Comparison of ENCODE assay signal across 12 cellular contexts in the genomic region with DNA sequence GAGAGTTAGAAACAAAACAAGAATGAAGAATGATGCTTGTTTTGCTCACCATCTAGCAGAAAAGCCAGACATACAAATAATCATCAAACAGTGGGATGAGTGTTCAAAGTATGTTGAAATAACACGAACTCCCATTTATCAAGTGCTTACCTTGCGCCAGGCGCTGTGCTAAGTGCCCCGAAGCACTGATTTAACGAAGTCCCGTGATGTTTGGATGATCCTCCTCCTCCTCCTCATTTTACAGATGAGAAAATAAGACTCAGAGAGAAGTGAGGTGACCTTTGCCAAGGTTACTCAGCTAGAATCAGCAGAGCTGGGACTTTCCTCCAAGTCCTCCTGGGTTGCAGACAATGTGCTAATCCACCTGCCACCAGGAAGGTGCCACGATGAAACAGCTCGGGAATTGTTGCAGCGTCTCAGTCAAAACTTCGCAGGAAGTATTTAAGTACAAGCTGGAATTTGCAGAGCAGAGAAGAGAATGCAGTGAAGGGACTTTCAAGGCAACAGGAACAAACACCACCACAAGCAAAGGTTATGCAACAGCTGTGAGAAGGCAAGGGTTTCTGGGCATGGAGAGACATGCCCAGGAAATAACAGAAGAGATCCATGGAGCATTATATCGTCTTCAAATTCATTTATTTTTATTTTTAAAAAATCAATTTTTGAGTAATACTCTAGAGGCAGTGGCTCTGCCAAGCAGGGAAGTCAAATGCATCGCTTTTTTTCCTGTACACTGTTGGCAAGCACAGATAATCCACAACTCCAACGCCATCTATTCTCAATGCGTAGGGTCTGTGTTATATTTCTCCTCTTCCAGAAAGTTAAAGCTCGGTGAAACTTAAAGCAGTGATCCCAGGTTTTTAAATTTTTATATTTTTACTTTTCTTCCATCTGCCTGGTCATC. TPM values are rescaled to one million over a fixed set of nuclear protein-coding genes. Genes with fewer than 3 reads are reported as not detected.
A peak's percentile ranks its signal among the peaks of the same experiment; 100 is the strongest.
DNase-seq lines count a peak whose midpoint lies in the region; ATAC-seq and TF ChIP-seq lines count a peak whose summit lies in the region.
"Had no signal": no experiment of that assay in that cellular context is flagged by ENCODE, and none has a peak within 500 bp of the region (broad histone marks: within the 10 kb centered on the region; RNA-seq: fewer than 3 reads in every experiment).

No MANE protein-coding gene starts in this region.

- DNase-seq in right atrium auricular region (ENCODE audit: low spot score) = no peak
- DNase-seq in left ventricle myocardium inferior = no peak
- DNase-seq in left lobe of liver (ENCODE audit: low spot score) = no peak
- DNase-seq in vagina (ENCODE audit: extremely low spot score in 2 of 2) = no peak
- DNase-seq in Right ventricle myocardium superior = no peak
- no peak for DNase-seq in heart left ventricle
- DNase-seq: activated CD4-positive, alpha-beta T cell treated with anti-CD3 and anti-CD28 coated beads for 1 hour; COR-L47; nucleus accumbens; testis had no signal

- H3K36me3 ChIP-seq in right atrium auricular region (no peaks in the 10 kb centered on the region), left ventricle myocardium inferior (no peaks in the 10 kb centered on the region), vagina (no peaks in the 10 kb centered on the region), heart left ventricle (no peaks in the 10 kb centered on the region)

- peak; percentile 26 for ATAC-seq in activated T-helper 17 cell treated with anti-CD3 and anti-CD28 coated beads, Interleukin-2, amount 50 U/mL, for 72 hours (replicated peaks)
- ATAC-seq in left lobe of liver (peak; percentile 64), Right ventricle myocardium superior (ENCODE audit: poor library complexity) (no peak), heart left ventricle (no peak), HG03565 (IDR thresholded peaks at IDR 0.05; ENCODE audit: unreplicated experiment) (no peak)

- no peak overlapping the region for H3K4me3 Mint-ChIP-seq in activated T-helper 17 cell treated with anti-CD3 and anti-CD28 coated beads, Interleukin-2, amount 50 U/mL, for 72 hours

- peak overlapping the region; percentile 8 to 18 for H3K27ac ChIP-seq in right atrium auricular region
- H3K27ac ChIP-seq in left ventricle myocardium inferior (replicated peaks) = no peak overlapping the region
- H3K27ac ChIP-seq in vagina = peak overlapping the region; percentile 37
- H3K27ac ChIP-seq in heart left ventricle = peak overlapping the region in 1 of 12 donors; percentile 33
- H3K27ac ChIP-seq: testis had no signal

- no peak for TF ChIP-seq CTCF in right atrium auricular region (IDR thresholded peaks at IDR 0.05)
- TF ChIP-seq CTCF in left ventricle myocardium inferior (IDR thresholded peaks at IDR 0.05; ENCODE audit: borderline replicate concordance) = no peak
- no peak for TF ChIP-seq CTCF in vagina (IDR thresholded peaks at IDR 0.05)
- no peak for TF ChIP-seq CTCF in heart left ventricle (IDR thresholded peaks at IDR 0.05)

- peaks cover 0 to 50% of the 10 kb centered on the region in 2 donors for H3K4me1 ChIP-seq in right atrium auricular region
- peaks cover 49% of the 10 kb centered on the region for H3K4me1 ChIP-seq in left ventricle myocardium inferior
- peaks cover 30% of the 10 kb centered on the region for H3K4me1 ChIP-seq in vagina
- H3K4me1 ChIP-seq in heart left ventricle = peaks cover 0 to 35% (median 21%) of the 10 kb centered on the region in 12 donors

- no peaks in the 10 kb centered on the region for H3K36me3 Mint-ChIP-seq in activated T-helper 17 cell treated with anti-CD3 and anti-CD28 coated beads, Interleukin-2, amount 50 U/mL, for 72 hours (ENCODE audit: low read depth)

- WGBS in heart left ventricle, 4 donors = 68 to 73% (median 72%) methylated on average over 15 of the region's 15 CpGs

- intact Hi-C loops in left ventricle myocardium inferior (cut with micrococcal nuclease) = no loop called here
- intact Hi-C loops in vagina (cut with DNase I) = no loop called here
- intact Hi-C loops in Right ventricle myocardium superior (cut with DNase I) = no loop called here
- intact Hi-C loops in heart left ventricle (cut with DNase I) = loop anchor here in 3 of 10 donors (10.0 kb wide), 3 partner anchors 114 to 164 kb away; partner anchors contain the start of gene MXRA7 (in 1 of the 3)

- H3K4me3 ChIP-seq in right atrium auricular region (no peak overlapping the region), left ventricle myocardium inferior (no peak overlapping the region), vagina (no peak overlapping the region), heart left ventricle (peak overlapping the region in 1 of 12 donors; percentile 2)
- H3K4me3 ChIP-seq: testis had no signal

- H3K27ac Mint-ChIP-seq in activated T-helper 17 cell treated with anti-CD3 and anti-CD28 coated beads, Interleukin-2, amount 50 U/mL, for 72 hours = no peak overlapping the region

- no peaks in the 10 kb centered on the region for H3K27me3 ChIP-seq in right atrium auricular region
- no peaks in the 10 kb centered on the region for H3K27me3 ChIP-seq in left ventricle myocardium inferior (ENCODE audit: low read depth)
- no peaks in the 10 kb centered on the region for H3K27me3 ChIP-seq in vagina
- H3K27me3 ChIP-seq in heart left ventricle = no peaks in the 10 kb centered on the region
- H3K27me3 ChIP-seq: testis had no signal

- peaks cover 9% of the 10 kb centered on the region for H3K4me1 Mint-ChIP-seq in activated T-helper 17 cell treated with anti-CD3 and anti-CD28 coated beads, Interleukin-2, amount 50 U/mL, for 72 hours

- H3K27me3 Mint-ChIP-seq in activated T-helper 17 cell treated with anti-CD3 and anti-CD28 coated beads, Interleukin-2, amount 50 U/mL, for 72 hours = no peaks in the 10 kb centered on the region

- no peaks in the 10 kb centered on the region for H3K9me3 Mint-ChIP-seq in activated T-helper 17 cell treated with anti-CD3 and anti-CD28 coated beads, Interleukin-2, amount 50 U/mL, for 72 hours

- H3K9me3 ChIP-seq in right atrium auricular region = no peaks in the 10 kb centered on the region
- H3K9me3 ChIP-seq in left ventricle myocardium inferior (replicated peaks) = no peaks in the 10 kb centered on the region
- H3K9me3 ChIP-seq in vagina = no peaks in the 10 kb centered on the region
- no peaks in the 10 kb centered on the region for H3K9me3 ChIP-seq in heart left ventricle
- H3K9me3 ChIP-seq: testis had no signal

- TF ChIP-seq POLR2A in vagina (IDR thresholded peaks at IDR 0.05) (no peak), heart left ventricle (IDR thresholded peaks at IDR 0.05) (no peak)

RNA-seq across cellular contexts. Expression of gene PRCD, which starts 11.1 kb away (rescaled TPM):
- total RNA-seq in right atrium auricular region (1 to 10 TPM; 2.1 to 3.5 TPM), left ventricle myocardium inferior (3.9 TPM), left lobe of liver (0.15 TPM), vagina (21.4 TPM), Right ventricle myocardium superior (4.0 TPM), heart left ventricle (1 to 10 TPM; 1.1 to 4.9 (median 2.7) TPM)
- not detected for total RNA-seq in activated T-helper 17 cell treated with anti-CD3 and anti-CD28 coated beads, Interleukin-2, amount 50 U/mL, for 72 hours
- 1 to 10 TPM; 1.2 to 7.6 TPM for polyA plus RNA-seq in heart left ventricle

RNA-seq across cellular contexts. Expression of gene CYGB, which starts 13.5 kb away (rescaled TPM):
- total RNA-seq in right atrium auricular region (10 to 100 TPM; 23.0 to 48.7 TPM), left ventricle myocardium inferior (24.1 TPM), left lobe of liver (5.0 TPM), vagina (30.0 TPM), Right ventricle myocardium superior (34.2 TPM), heart left ventricle (10 to 100 TPM; 11.8 to 37.9 (median 21.9) TPM)
- not detected for total RNA-seq in activated T-helper 17 cell treated with anti-CD3 and anti-CD28 coated beads, Interleukin-2, amount 50 U/mL, for 72 hours
- polyA plus RNA-seq in heart left ventricle = 10 to 100 TPM; 16.7 to 25.9 TPM

RNA-seq across cellular contexts. Expression of gene ST6GALNAC2, which starts 34.7 kb away (rescaled TPM):
- 1 to 10 TPM; 4.5 to 6.4 TPM for total RNA-seq in right atrium auricular region
- 4.3 TPM for total RNA-seq in left ventricle myocardium inferior
- total RNA-seq in activated T-helper 17 cell treated with anti-CD3 and anti-CD28 coated beads, Interleukin-2, amount 50 U/mL, for 72 hours = under 1 TPM in 1 of 2 donors, not detected in 1; 0.29 TPM
- 4.0 TPM for total RNA-seq in left lobe of liver
- total RNA-seq in vagina = 24.8 TPM
- 6.1 TPM for total RNA-seq in Right ventricle myocardium superior
- 1 to 10 TPM; 3.3 to 7.8 (median 5.6) TPM for total RNA-seq in heart left ventricle
- polyA plus RNA-seq in heart left ventricle = 1 to 10 TPM; 2.1 to 2.3 TPM

RNA-seq across cellular contexts. Expression of gene RHBDF2, which starts 49.7 kb away (rescaled TPM):
- total RNA-seq in right atrium auricular region (10 to 100 TPM; 13.6 to 14.8 TPM), left ventricle myocardium inferior (13.8 TPM), left lobe of liver (8.9 TPM), vagina (34.6 TPM), Right ventricle myocardium superior (15.4 TPM), heart left ventricle (10 to 100 TPM in 7 of 9 donors, 1 to 10 TPM in 2; 6.3 to 49.4 (median 14.1) TPM)
- total RNA-seq in activated T-helper 17 cell treated with anti-CD3 and anti-CD28 coated beads, Interleukin-2, amount 50 U/mL, for 72 hours = 10 to 100 TPM; 33.3 to 56.5 TPM
- polyA plus RNA-seq in heart left ventricle = 10 to 100 TPM; 11.7 to 18.3 TPM

Comparison
In these comparisons a context has a peak if more than half of its experiments do, and no peak if none do; other contexts are left out.
1. ATAC-seq: peak in activated T-helper 17 cell treated with anti-CD3 and anti-CD28 coated beads, Interleukin-2, amount 50 U/mL, for 72 hours (single experiment) and left lobe of liver (single experiment); none in Right ventricle myocardium superior (single experiment), heart left ventricle (0 of 4) and HG03565 (single experiment).